In genomic region chr5:131751551-131751950, GRCh38 we compare ENCODE assay signal across 1 cellular context.
TF ChIP-seq lines count a peak whose summit lies in the region.

No MANE protein-coding gene starts in this region.

TF ChIP-seq in HepG2, 621 proteins besides CTCF, POLR2A, EP300 and RAD21 (continued from another document):
- TF ChIP-seq MTERF4 (CRISPR knock-in tag; IDR thresholded peaks at IDR 0.05) (no peak), ZNF639 (CRISPR knock-in tag; conservative IDR thresholded peaks at IDR 0.05) (no peak)
